In the genomic region with DNA sequence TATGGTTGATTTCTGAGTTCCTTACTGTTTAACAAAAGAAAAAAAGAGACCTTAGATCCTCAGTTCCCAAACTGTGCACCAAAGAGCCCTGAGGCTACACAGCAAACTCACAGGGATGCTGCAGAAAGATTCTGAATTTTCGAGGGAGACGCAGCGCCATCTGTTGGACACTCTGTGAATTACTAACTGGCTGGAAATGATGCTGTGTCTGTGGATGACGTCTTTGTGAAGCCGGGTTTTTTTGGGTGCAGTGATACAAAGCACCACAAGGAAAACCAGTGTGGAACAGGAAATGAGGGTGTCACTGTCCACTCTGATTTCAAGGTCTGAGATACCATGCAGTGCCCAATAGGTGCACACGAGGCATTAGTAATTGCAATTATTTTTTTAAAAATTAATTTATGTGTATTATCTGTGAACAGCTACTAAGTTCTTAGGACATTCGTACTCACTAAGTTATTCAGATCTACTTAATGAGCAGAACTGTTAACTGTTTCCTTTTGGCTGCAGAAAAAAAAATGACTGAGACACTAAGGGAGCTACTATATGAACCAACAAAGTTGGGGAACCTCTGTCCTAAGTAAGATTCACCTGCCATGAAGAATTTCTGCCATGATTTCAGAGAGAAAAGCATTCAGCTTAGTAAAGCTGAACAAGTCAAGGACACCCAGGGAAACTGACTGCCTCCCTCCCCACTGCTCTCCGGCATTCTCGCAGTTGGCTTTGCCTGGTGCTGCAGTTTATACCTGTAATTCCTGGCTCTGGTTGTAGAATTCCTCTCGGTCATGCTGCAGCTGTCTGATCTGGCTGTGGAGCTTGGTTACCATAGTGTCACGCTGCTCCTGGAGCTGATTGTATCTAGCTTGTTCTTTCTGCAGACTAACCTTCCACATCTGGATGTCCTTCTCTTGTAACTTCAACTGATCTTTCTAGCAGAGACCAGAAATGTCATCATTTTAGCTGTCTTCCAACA, we compare ENCODE assay signal across 1 cellular context.
TF ChIP-seq lines count a peak whose summit lies in the region.

No MANE protein-coding gene starts in this region.

TF ChIP-seq in GM12878, 131 proteins besides CTCF, POLR2A, EP300 and RAD21:
- 0 out of 2 replicates have a peak, but pooled peaks have one; percentile 24 for TF ChIP-seq ZNF384 (IDR thresholded peaks at IDR 0.05; ENCODE audit: borderline replicate concordance, low read depth, low read length)
- TF ChIP-seq, protein P1, sequence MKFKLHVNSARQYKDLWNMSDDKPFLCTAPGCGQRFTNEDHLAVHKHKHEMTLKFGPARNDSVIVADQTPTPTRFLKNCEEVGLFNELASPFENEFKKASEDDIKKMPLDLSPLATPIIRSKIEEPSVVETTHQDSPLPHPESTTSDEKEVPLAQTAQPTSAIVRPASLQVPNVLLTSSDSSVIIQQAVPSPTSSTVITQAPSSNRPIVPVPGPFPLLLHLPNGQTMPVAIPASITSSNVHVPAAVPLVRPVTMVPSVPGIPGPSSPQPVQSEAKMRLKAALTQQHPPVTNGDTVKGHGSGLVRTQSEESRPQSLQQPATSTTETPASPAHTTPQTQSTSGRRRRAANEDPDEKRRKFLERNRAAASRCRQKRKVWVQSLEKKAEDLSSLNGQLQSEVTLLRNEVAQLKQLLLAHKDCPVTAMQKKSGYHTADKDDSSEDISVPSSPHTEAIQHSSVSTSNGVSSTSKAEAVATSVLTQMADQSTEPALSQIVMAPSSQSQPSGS (IDR thresholded peaks at IDR 0.05; ENCODE audit: low read length), result peak; percentile 68
- TF ChIP-seq HDGF (IDR thresholded peaks at IDR 0.05), result no peak
- no peak for TF ChIP-seq ESRRA (IDR thresholded peaks at IDR 0.05; ENCODE audit: low read length)
- peak; percentile 51; the same call in 1 of the 2 replicates for TF ChIP-seq CREB1 (IDR thresholded peaks at IDR 0.05; ENCODE audit: low read depth)
- TF ChIP-seq RCOR1 (conservative IDR thresholded peaks at IDR 0.05; ENCODE audit: low read depth, low read length), result no peak
- no peak for TF ChIP-seq PAX8 (IDR thresholded peaks at IDR 0.05)
- TF ChIP-seq HDAC2 (IDR thresholded peaks at IDR 0.05), result no peak
- no peak for TF ChIP-seq POLR2AphosphoS5 (IDR thresholded peaks at IDR 0.05; ENCODE audit: low read length)
- TF ChIP-seq ZNF207 (IDR thresholded peaks at IDR 0.05; ENCODE audit: borderline replicate concordance), result no peak
- TF ChIP-seq MXI1 (IDR thresholded peaks at IDR 0.05; ENCODE audit: low read depth, low read length), result 0 out of 2 replicates have a peak, but pooled peaks have one; percentile 14
- peak; percentile 61 for TF ChIP-seq CREM (IDR thresholded peaks at IDR 0.05; ENCODE audit: low read depth)
- TF ChIP-seq SMC3 (IDR thresholded peaks at IDR 0.05; ENCODE audit: borderline replicate concordance, low read length), result peak; percentile 56; the same call in 1 of the 2 replicates
- TF ChIP-seq ATF7 (IDR thresholded peaks at IDR 0.05; ENCODE audit: low read depth), result peak; percentile 88
- TF ChIP-seq, protein P2, sequence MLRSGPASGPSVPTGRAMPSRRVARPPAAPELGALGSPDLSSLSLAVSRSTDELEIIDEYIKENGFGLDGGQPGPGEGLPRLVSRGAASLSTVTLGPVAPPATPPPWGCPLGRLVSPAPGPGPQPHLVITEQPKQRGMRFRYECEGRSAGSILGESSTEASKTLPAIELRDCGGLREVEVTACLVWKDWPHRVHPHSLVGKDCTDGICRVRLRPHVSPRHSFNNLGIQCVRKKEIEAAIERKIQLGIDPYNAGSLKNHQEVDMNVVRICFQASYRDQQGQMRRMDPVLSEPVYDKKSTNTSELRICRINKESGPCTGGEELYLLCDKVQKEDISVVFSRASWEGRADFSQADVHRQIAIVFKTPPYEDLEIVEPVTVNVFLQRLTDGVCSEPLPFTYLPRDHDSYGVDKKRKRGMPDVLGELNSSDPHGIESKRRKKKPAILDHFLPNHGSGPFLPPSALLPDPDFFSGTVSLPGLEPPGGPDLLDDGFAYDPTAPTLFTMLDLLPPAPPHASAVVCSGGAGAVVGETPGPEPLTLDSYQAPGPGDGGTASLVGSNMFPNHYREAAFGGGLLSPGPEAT (IDR thresholded peaks at IDR 0.05; ENCODE audit: low read depth), result no peak
- TF ChIP-seq HDAC6 (IDR thresholded peaks at IDR 0.05; ENCODE audit: unreplicated experiment), result no peak
TF ChIP-seq in GM12878: peak in this region for 7.
